In genomic region chr2:113877651-113878594, GRCh38 we compare ENCODE assay signal across 9 cellular contexts. TPM values are rescaled to one million over a fixed set of nuclear protein-coding genes. Genes with fewer than 3 reads are reported as not detected.
A peak's percentile ranks its signal among the peaks of the same experiment; 100 is the strongest.
DNase-seq lines count a peak whose midpoint lies in the region; ATAC-seq and TF ChIP-seq lines count a peak whose summit lies in the region.
"Had no signal": no experiment of that assay in that cellular context is flagged by ENCODE, and none has a peak within 500 bp of the region (broad histone marks: within the 10 kb centered on the region; RNA-seq: fewer than 3 reads in every experiment).

No MANE protein-coding gene starts in this region.

- CTCF ChIA-PET in activated CD8-positive, alpha-beta T cell treated with anti-CD3 and anti-CD28 coated beads for 36 hours (lab: Charles Lee) = interaction anchor here (1.2 to 2.1 kb wide), 4 partner anchors 12 to 121 kb away, joined by 3 to 6 read pairs (median 5); partner anchors contain the start of gene SLC35F5

- peak; percentile 45 for DNase-seq in AG10803 (ENCODE audit: low read depth)
- peak; percentile 52 for DNase-seq in HFFc6
- no peak for DNase-seq in activated CD8-positive, alpha-beta T cell treated with anti-CD3 and anti-CD28 coated beads for 36 hours
- peak; percentile 39 for DNase-seq in kidney epithelial cell (ENCODE audit: low read depth)
- no peak for DNase-seq in NCI-H1417 treated with DMSO at 0.1 percent for 48 hours (lab: John Stamatoyannopoulos, UW)
- DNase-seq in substantia nigra (lab: John Stamatoyannopoulos, UW) = no peak
- DNase-seq: MM.1S had no signal

- peak overlapping the region; percentile 63 for H3K4me3 Mint-ChIP-seq in HFFc6
- H3K4me3 Mint-ChIP-seq in activated CD8-positive, alpha-beta T cell treated with anti-CD3 and anti-CD28 coated beads for 36 hours = no peak overlapping the region

- ATAC-seq in activated CD8-positive, alpha-beta T cell treated with anti-CD3 and anti-CD28 coated beads for 36 hours = no peak
- ATAC-seq in HG02642 (IDR thresholded peaks at IDR 0.05; ENCODE audit: poor library complexity, unreplicated experiment) (no peak), GM19455 (IDR thresholded peaks at IDR 0.05; ENCODE audit: unreplicated experiment) (no peak)

- no peak overlapping the region for H3K27ac ChIP-seq in substantia nigra (ENCODE audit: low read depth, low read length, poor library complexity, severe bottlenecking)

- no peaks in the 10 kb centered on the region for H3K27me3 ChIP-seq in kidney epithelial cell (ENCODE audit: control insufficient read depth, insufficient read depth, low read length)

- H3K27ac Mint-ChIP-seq in HFFc6 = peak overlapping the region; percentile 85
- peak overlapping the region; percentile 87 for H3K27ac Mint-ChIP-seq in activated CD8-positive, alpha-beta T cell treated with anti-CD3 and anti-CD28 coated beads for 36 hours

- H3K4me1 Mint-ChIP-seq in HFFc6 (ENCODE audit: low read depth) = peaks cover 46% of the 10 kb centered on the region
- peaks cover 38% of the 10 kb centered on the region for H3K4me1 Mint-ChIP-seq in activated CD8-positive, alpha-beta T cell treated with anti-CD3 and anti-CD28 coated beads for 36 hours (ENCODE audit: low read depth)

- POLR2A ChIA-PET in activated CD8-positive, alpha-beta T cell treated with anti-CD3 and anti-CD28 coated beads for 36 hours (lab: Charles Lee) = interaction anchor here (1.4 to 2.8 kb wide), 2 partner anchors 9 to 11 kb away, joined by 7 to 10 read pairs; no protein-coding TSS in a partner anchor

- H3K36me3 ChIP-seq in kidney epithelial cell (ENCODE audit: control insufficient read depth, insufficient read depth, low read length) = no peaks in the 10 kb centered on the region

- no peaks in the 10 kb centered on the region for H3K9me3 Mint-ChIP-seq in HFFc6
- H3K9me3 Mint-ChIP-seq in activated CD8-positive, alpha-beta T cell treated with anti-CD3 and anti-CD28 coated beads for 36 hours = no peaks in the 10 kb centered on the region

- peaks cover 18% of the 10 kb centered on the region; the same call in 1 of the 2 replicates for H3K36me3 Mint-ChIP-seq in HFFc6 (ENCODE audit: low read depth)
- peaks cover 29% of the 10 kb centered on the region for H3K36me3 Mint-ChIP-seq in activated CD8-positive, alpha-beta T cell treated with anti-CD3 and anti-CD28 coated beads for 36 hours (ENCODE audit: low read depth)

- H3K27me3 Mint-ChIP-seq in HFFc6 (ENCODE audit: insufficient read depth) = no peaks in the 10 kb centered on the region; the same call in 1 of the 2 replicates
- H3K27me3 Mint-ChIP-seq in activated CD8-positive, alpha-beta T cell treated with anti-CD3 and anti-CD28 coated beads for 36 hours = no peaks in the 10 kb centered on the region

- no peak for TF ChIP-seq CTCF in AG10803 (conservative IDR thresholded peaks at IDR 0.05; ENCODE audit: low read length)
- TF ChIP-seq CTCF in HFFc6 (IDR thresholded peaks at IDR 0.05) = no peak
- TF ChIP-seq CTCF in activated CD8-positive, alpha-beta T cell treated with anti-CD3 and anti-CD28 coated beads for 36 hours (IDR thresholded peaks at IDR 0.05) = no peak
- no peak for TF ChIP-seq CTCF in kidney epithelial cell (IDR thresholded peaks at IDR 0.05; ENCODE audit: insufficient read depth, low read length, poor library complexity, severe bottlenecking)

- intact Hi-C loops in activated CD8-positive, alpha-beta T cell treated with anti-CD3 and anti-CD28 coated beads for 36 hours (cut with micrococcal nuclease) = loop anchor here (10.0 kb wide), 1 partner anchor 83 kb away; no protein-coding TSS in a partner anchor

- H3K4me3 ChIP-seq in AG10803 (ENCODE audit: low read length) = no peak overlapping the region
- no peak overlapping the region for H3K4me3 ChIP-seq in kidney epithelial cell (ENCODE audit: low read depth, low read length)

RNA-seq across cellular contexts. Expression of gene ACTR3, which starts 12.0 kb away (rescaled TPM):
- 100 to 1,000 TPM; 562 to 663 (median 628) TPM for total RNA-seq in HFFc6 (2021; fragmentation: NEBNext Ultra II Directional; extraction: Animal tissue kit (Norgen Biotek cat#: 25700))
- total RNA-seq in activated CD8-positive, alpha-beta T cell treated with anti-CD3 and anti-CD28 coated beads for 36 hours = 100 to 1,000 TPM; 442 to 449 TPM
- 235 and 240 TPM in 2 replicates for total RNA-seq in kidney epithelial cell

Comparison
In these comparisons a context has a peak if more than half of its experiments do, and no peak if none do; other contexts are left out.
1. DNase-seq: peak in AG10803 (single experiment), HFFc6 (single experiment) and kidney epithelial cell (single experiment); none in activated CD8-positive, alpha-beta T cell treated with anti-CD3 and anti-CD28 coated beads for 36 hours (single experiment), NCI-H1417 treated with DMSO at 0.1 percent for 48 hours (single experiment) and substantia nigra (0 of 49).